Comparison of ENCODE assay signal across 10 cellular contexts in the genomic region with DNA sequence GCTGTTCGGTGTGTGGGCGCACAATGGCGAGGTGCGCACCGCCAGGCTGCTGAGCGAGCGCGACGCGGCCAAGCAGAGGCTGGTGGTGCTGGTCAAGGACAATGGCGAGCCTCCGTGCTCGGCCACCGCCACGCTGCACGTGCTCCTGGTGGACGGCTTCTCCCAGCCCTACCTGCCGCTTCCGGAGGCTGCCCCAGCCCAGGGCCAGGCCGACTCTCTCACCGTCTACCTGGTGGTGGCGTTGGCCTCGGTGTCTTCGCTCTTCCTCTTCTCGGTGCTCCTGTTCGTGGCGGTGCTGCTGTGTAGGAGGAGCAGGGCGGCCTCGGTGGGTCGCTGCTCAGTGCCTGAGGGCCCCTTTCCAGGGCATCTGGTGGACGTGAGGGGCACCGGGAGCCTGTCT. TPM values are rescaled to one million over a fixed set of nuclear protein-coding genes. Genes with fewer than 3 reads are reported as not detected.
"Had no signal": no experiment of that assay in that cellular context is flagged by ENCODE, and none has a peak within 500 bp of the region (broad histone marks: within the 10 kb centered on the region; RNA-seq: fewer than 3 reads in every experiment).

No MANE protein-coding gene starts in this region.

RNA-seq across cellular contexts. Expression of gene PCDHB8, which starts 2.3 kb away (rescaled TPM):
- total RNA-seq: activated naive CD4-positive, alpha-beta T cell treated with anti-CD3 and anti-CD28 coated beads for 36 hours; activated naive CD4-positive, alpha-beta T cell treated with anti-CD3 and anti-CD28 coated beads, Interleukin-2, amount 50 U/mL, for 72 hours; activated naive CD8-positive, alpha-beta T cell treated with anti-CD3 and anti-CD28 coated beads for 36 hours; activated naive CD8-positive, alpha-beta T cell treated with anti-CD3 and anti-CD28 coated beads, Interleukin-2, amount 10 ng/mL, durations not matched to agents 7 days and 5 days; activated T-cell treated with anti-CD3 and anti-CD28 coated beads, Interleukin-2, amount 50 U/mL, for 4 hours; activated T-cell treated with anti-CD3 and anti-CD28 coated beads, Interleukin-2, amount 50 U/mL, for 72 hours; activated T-helper 1 cell treated with anti-CD3 and anti-CD28 coated beads, Interleukin-12 subunit alpha, Interleukin-12 subunit beta, Interleukin-2, Interleukin-4 antibody, amounts not matched to agents 30 ng/mL and 10 ng/mL and 1 ng/mL, durations not matched to agents 14 hours and 24 hours and 36 hours; activated T-helper 17 cell treated with anti-CD3 and anti-CD28 coated beads, Interleukin-2, amount 50 U/mL, for 72 hours; activated T-helper 2 cell treated with anti-CD3 and anti-CD28 coated beads, Interferon-gamma antibody, Interleukin-2, Interleukin-4, amounts not matched to agents 10 μg/mL and 5 μg/mL and 100 μg/mL, durations not matched to agents 14 hours and 24 hours and 36 hours had no signal

RNA-seq across cellular contexts. Expression of gene PCDHB16, which starts 2.3 kb away (rescaled TPM):
- total RNA-seq: activated naive CD4-positive, alpha-beta T cell treated with anti-CD3 and anti-CD28 coated beads for 36 hours; activated naive CD4-positive, alpha-beta T cell treated with anti-CD3 and anti-CD28 coated beads, Interleukin-2, amount 50 U/mL, for 72 hours; activated naive CD8-positive, alpha-beta T cell treated with anti-CD3 and anti-CD28 coated beads for 36 hours; activated naive CD8-positive, alpha-beta T cell treated with anti-CD3 and anti-CD28 coated beads, Interleukin-2, amount 10 ng/mL, durations not matched to agents 7 days and 5 days; activated T-cell treated with anti-CD3 and anti-CD28 coated beads, Interleukin-2, amount 50 U/mL, for 4 hours; activated T-cell treated with anti-CD3 and anti-CD28 coated beads, Interleukin-2, amount 50 U/mL, for 72 hours; activated T-helper 1 cell treated with anti-CD3 and anti-CD28 coated beads, Interleukin-12 subunit alpha, Interleukin-12 subunit beta, Interleukin-2, Interleukin-4 antibody, amounts not matched to agents 30 ng/mL and 10 ng/mL and 1 ng/mL, durations not matched to agents 14 hours and 24 hours and 36 hours; activated T-helper 17 cell treated with anti-CD3 and anti-CD28 coated beads, Interleukin-2, amount 50 U/mL, for 72 hours; activated T-helper 2 cell treated with anti-CD3 and anti-CD28 coated beads, Interferon-gamma antibody, Interleukin-2, Interleukin-4, amounts not matched to agents 10 μg/mL and 5 μg/mL and 100 μg/mL, durations not matched to agents 14 hours and 24 hours and 36 hours had no signal

RNA-seq across cellular contexts. Expression of gene PCDHB9, which starts 7.1 kb away (rescaled TPM):
- total RNA-seq: activated naive CD4-positive, alpha-beta T cell treated with anti-CD3 and anti-CD28 coated beads for 36 hours; activated naive CD4-positive, alpha-beta T cell treated with anti-CD3 and anti-CD28 coated beads, Interleukin-2, amount 50 U/mL, for 72 hours; activated naive CD8-positive, alpha-beta T cell treated with anti-CD3 and anti-CD28 coated beads for 36 hours; activated naive CD8-positive, alpha-beta T cell treated with anti-CD3 and anti-CD28 coated beads, Interleukin-2, amount 10 ng/mL, durations not matched to agents 7 days and 5 days; activated T-cell treated with anti-CD3 and anti-CD28 coated beads, Interleukin-2, amount 50 U/mL, for 4 hours; activated T-helper 1 cell treated with anti-CD3 and anti-CD28 coated beads, Interleukin-12 subunit alpha, Interleukin-12 subunit beta, Interleukin-2, Interleukin-4 antibody, amounts not matched to agents 30 ng/mL and 10 ng/mL and 1 ng/mL, durations not matched to agents 14 hours and 24 hours and 36 hours; activated T-helper 17 cell treated with anti-CD3 and anti-CD28 coated beads, Interleukin-2, amount 50 U/mL, for 72 hours; activated T-helper 2 cell treated with anti-CD3 and anti-CD28 coated beads, Interferon-gamma antibody, Interleukin-2, Interleukin-4, amounts not matched to agents 10 μg/mL and 5 μg/mL and 100 μg/mL, durations not matched to agents 14 hours and 24 hours and 36 hours; bronchial epithelial cell had no signal

RNA-seq across cellular contexts. Expression of gene PCDHB7, which starts 7.4 kb away (rescaled TPM):
- total RNA-seq: activated naive CD4-positive, alpha-beta T cell treated with anti-CD3 and anti-CD28 coated beads for 36 hours; activated naive CD4-positive, alpha-beta T cell treated with anti-CD3 and anti-CD28 coated beads, Interleukin-2, amount 50 U/mL, for 72 hours; activated naive CD8-positive, alpha-beta T cell treated with anti-CD3 and anti-CD28 coated beads for 36 hours; activated naive CD8-positive, alpha-beta T cell treated with anti-CD3 and anti-CD28 coated beads, Interleukin-2, amount 10 ng/mL, durations not matched to agents 7 days and 5 days; activated T-cell treated with anti-CD3 and anti-CD28 coated beads, Interleukin-2, amount 50 U/mL, for 4 hours; activated T-cell treated with anti-CD3 and anti-CD28 coated beads, Interleukin-2, amount 50 U/mL, for 72 hours; activated T-helper 1 cell treated with anti-CD3 and anti-CD28 coated beads, Interleukin-12 subunit alpha, Interleukin-12 subunit beta, Interleukin-2, Interleukin-4 antibody, amounts not matched to agents 30 ng/mL and 10 ng/mL and 1 ng/mL, durations not matched to agents 14 hours and 24 hours and 36 hours; activated T-helper 17 cell treated with anti-CD3 and anti-CD28 coated beads, Interleukin-2, amount 50 U/mL, for 72 hours; activated T-helper 2 cell treated with anti-CD3 and anti-CD28 coated beads, Interferon-gamma antibody, Interleukin-2, Interleukin-4, amounts not matched to agents 10 μg/mL and 5 μg/mL and 100 μg/mL, durations not matched to agents 14 hours and 24 hours and 36 hours; bronchial epithelial cell had no signal

RNA-seq across cellular contexts. Expression of gene PCDHB10, which starts 12.3 kb away (rescaled TPM):
- total RNA-seq: activated naive CD4-positive, alpha-beta T cell treated with anti-CD3 and anti-CD28 coated beads for 36 hours; activated naive CD4-positive, alpha-beta T cell treated with anti-CD3 and anti-CD28 coated beads, Interleukin-2, amount 50 U/mL, for 72 hours; activated naive CD8-positive, alpha-beta T cell treated with anti-CD3 and anti-CD28 coated beads for 36 hours; activated naive CD8-positive, alpha-beta T cell treated with anti-CD3 and anti-CD28 coated beads, Interleukin-2, amount 10 ng/mL, durations not matched to agents 7 days and 5 days; activated T-cell treated with anti-CD3 and anti-CD28 coated beads, Interleukin-2, amount 50 U/mL, for 72 hours; activated T-helper 1 cell treated with anti-CD3 and anti-CD28 coated beads, Interleukin-12 subunit alpha, Interleukin-12 subunit beta, Interleukin-2, Interleukin-4 antibody, amounts not matched to agents 30 ng/mL and 10 ng/mL and 1 ng/mL, durations not matched to agents 14 hours and 24 hours and 36 hours; activated T-helper 17 cell treated with anti-CD3 and anti-CD28 coated beads, Interleukin-2, amount 50 U/mL, for 72 hours; activated T-helper 2 cell treated with anti-CD3 and anti-CD28 coated beads, Interferon-gamma antibody, Interleukin-2, Interleukin-4, amounts not matched to agents 10 μg/mL and 5 μg/mL and 100 μg/mL, durations not matched to agents 14 hours and 24 hours and 36 hours had no signal
